1 cellular context compared by ENCODE assay signal in the genomic region with DNA sequence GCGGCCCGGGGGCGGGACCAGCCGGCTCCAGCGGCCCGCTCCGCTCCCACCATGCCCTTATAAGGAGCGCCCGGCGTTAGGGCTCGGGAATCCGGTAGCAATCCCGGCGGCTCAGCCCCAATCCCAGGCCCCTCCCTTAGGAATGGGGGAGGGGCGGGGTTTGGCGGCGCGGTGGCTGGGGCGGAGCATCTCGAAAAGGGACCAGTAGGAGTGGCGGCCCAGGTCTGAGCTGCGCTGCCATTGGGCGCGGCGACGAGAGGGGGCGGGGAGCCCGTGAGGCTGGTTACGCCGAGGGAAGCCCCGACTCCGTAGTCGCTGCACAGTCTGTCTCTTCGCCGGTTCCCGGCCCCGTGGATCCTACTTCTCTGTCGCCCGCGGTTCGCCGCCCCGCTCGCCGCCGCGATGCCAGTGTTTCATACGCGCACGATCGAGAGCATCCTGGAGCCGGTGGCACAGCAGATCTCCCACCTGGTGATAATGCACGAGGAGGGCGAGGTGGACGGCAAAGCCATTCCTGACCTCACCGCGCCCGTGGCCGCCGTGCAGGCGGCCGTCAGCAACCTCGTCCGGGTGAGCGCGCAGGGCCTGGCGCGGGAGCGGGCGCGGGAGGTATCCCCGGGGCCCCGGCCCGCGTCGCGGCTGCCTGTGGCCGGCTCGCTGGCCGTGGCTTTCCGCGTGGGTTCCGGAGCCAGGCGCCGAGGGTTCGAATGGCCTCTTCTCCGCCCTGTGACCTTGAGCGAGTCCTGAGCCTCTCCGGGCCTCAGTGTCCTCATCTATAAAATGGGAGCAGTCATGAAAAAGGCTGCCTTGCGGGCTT.
A peak's percentile ranks its signal among the peaks of the same experiment; 100 is the strongest.
TF ChIP-seq lines count a peak whose summit lies in the region.

VCL (plus strand) TSS at position 311 of the 817 bp plus-strand sequence; CDS start at position 403, 92 bp downstream.

TF ChIP-seq in HepG2, 621 proteins besides CTCF, POLR2A, EP300 and RAD21 (continued from another document and continues in another):
- TF ChIP-seq NKX3-1 (CRISPR knock-in tag; IDR thresholded peaks at IDR 0.05) (0 out of 2 replicates have a peak, but pooled peaks have one; percentile 35), SNAPC2 (CRISPR knock-in tag; IDR thresholded peaks at IDR 0.05) (no peak), DNMT3B (CRISPR knock-in tag; conservative IDR thresholded peaks at IDR 0.05) (no peak), TOPORS (CRISPR knock-in tag; IDR thresholded peaks at IDR 0.05) (peak; percentile 75; the same call in 1 of the 2 replicates), ZNF660 (CRISPR knock-in tag; IDR thresholded peaks at IDR 0.05; ENCODE audit: borderline replicate concordance, low read depth) (no peak), SOX13 (IDR thresholded peaks at IDR 0.05) (no peak), SOX13 (CRISPR knock-in tag; conservative IDR thresholded peaks at IDR 0.05 in 1 of 2, IDR thresholded peaks at IDR 0.05 in 1 of 2) (peak in 1 of 2 experiments; percentile 19; a peak in 1 of 4 replicates), RBFOX2 (IDR thresholded peaks at IDR 0.05; ENCODE audit: low read depth, low read length) (peak; percentile 91), POGZ (CRISPR knock-in tag; IDR thresholded peaks at IDR 0.05) (no peak), ZHX2 (IDR thresholded peaks at IDR 0.05; ENCODE audit: low read depth) (no peak), ZHX2 (CRISPR knock-in tag; IDR thresholded peaks at IDR 0.05; ENCODE audit: borderline replicate concordance) (no peak), ZXDC (CRISPR knock-in tag; IDR thresholded peaks at IDR 0.05) (no peak; the same call in 1 of the 2 replicates), TEAD3 (CRISPR knock-in tag; optimal IDR thresholded peaks at IDR 0.05; ENCODE audit: borderline replicate concordance) (peak; percentile 95), HIC2 (CRISPR knock-in tag; IDR thresholded peaks at IDR 0.05; ENCODE audit: low read depth) (no peak; the same call in 1 of the 2 replicates), AGO1 (IDR thresholded peaks at IDR 0.05; ENCODE audit: low read depth, low read length, poor library complexity, severe bottlenecking) (peak; percentile 20), MTF2 (CRISPR knock-in tag; IDR thresholded peaks at IDR 0.05; ENCODE audit: borderline replicate concordance) (no peak), MBD4 (IDR thresholded peaks at IDR 0.05; ENCODE audit: borderline replicate concordance, low read length) (no peak), ATRX (CRISPR knock-in tag; IDR thresholded peaks at IDR 0.05; ENCODE audit: borderline replicate concordance) (no peak), GLI4 (CRISPR knock-in tag; IDR thresholded peaks at IDR 0.05; ENCODE audit: borderline replicate concordance) (no peak), TFAP4 (IDR thresholded peaks at IDR 0.05; ENCODE audit: borderline replicate concordance, low read depth) (no peak; the same call in 1 of the 2 replicates), CERS6 (CRISPR knock-in tag; IDR thresholded peaks at IDR 0.05) (no peak), ASH2L (IDR thresholded peaks at IDR 0.05; ENCODE audit: insufficient read length, low read depth, low read length) (peak; percentile 83), PRPF4 (IDR thresholded peaks at IDR 0.05; ENCODE audit: low read depth, low read length, poor library complexity, severe bottlenecking) (no peak), NFKB2 (CRISPR knock-in tag; IDR thresholded peaks at IDR 0.05; ENCODE audit: borderline replicate concordance) (peak; percentile 35; the same call in 1 of the 2 replicates), MAZ (IDR thresholded peaks at IDR 0.05; ENCODE audit: borderline replicate concordance, low read depth, low read length) (peak; percentile 99), MAZ (CRISPR knock-in tag; IDR thresholded peaks at IDR 0.05; ENCODE audit: low read depth) (peak; percentile 89), GPN1 (CRISPR knock-in tag; IDR thresholded peaks at IDR 0.05; ENCODE audit: borderline replicate concordance) (no peak), MXI1 (IDR thresholded peaks at IDR 0.05; ENCODE audit: borderline replicate concordance, low read depth, low read length) (peak; percentile 64; the same call in 1 of the 3 replicates), NCOA2 (CRISPR knock-in tag; IDR thresholded peaks at IDR 0.05) (no peak), ELK4 (CRISPR knock-in tag; IDR thresholded peaks at IDR 0.05; ENCODE audit: borderline replicate concordance) (no peak), SRSF1 (optimal IDR thresholded peaks at IDR 0.05; ENCODE audit: low read depth, low read length) (peak; percentile 67), ZNF501 (CRISPR knock-in tag; IDR thresholded peaks at IDR 0.05) (no peak), ARHGAP35 (CRISPR knock-in tag; IDR thresholded peaks at IDR 0.05; ENCODE audit: borderline replicate concordance) (no peak), MIER3 (CRISPR knock-in tag; IDR thresholded peaks at IDR 0.05; ENCODE audit: borderline replicate concordance) (peak; percentile 56; the same call in 1 of the 2 replicates), RAD51 (IDR thresholded peaks at IDR 0.05; ENCODE audit: borderline replicate concordance) (no peak), REXO4 (CRISPR knock-in tag; IDR thresholded peaks at IDR 0.05; ENCODE audit: borderline replicate concordance) (no peak), ZFX (CRISPR knock-in tag; IDR thresholded peaks at IDR 0.05; ENCODE audit: low read depth) (peak; percentile 65)
- TF ChIP-seq, protein P1, sequence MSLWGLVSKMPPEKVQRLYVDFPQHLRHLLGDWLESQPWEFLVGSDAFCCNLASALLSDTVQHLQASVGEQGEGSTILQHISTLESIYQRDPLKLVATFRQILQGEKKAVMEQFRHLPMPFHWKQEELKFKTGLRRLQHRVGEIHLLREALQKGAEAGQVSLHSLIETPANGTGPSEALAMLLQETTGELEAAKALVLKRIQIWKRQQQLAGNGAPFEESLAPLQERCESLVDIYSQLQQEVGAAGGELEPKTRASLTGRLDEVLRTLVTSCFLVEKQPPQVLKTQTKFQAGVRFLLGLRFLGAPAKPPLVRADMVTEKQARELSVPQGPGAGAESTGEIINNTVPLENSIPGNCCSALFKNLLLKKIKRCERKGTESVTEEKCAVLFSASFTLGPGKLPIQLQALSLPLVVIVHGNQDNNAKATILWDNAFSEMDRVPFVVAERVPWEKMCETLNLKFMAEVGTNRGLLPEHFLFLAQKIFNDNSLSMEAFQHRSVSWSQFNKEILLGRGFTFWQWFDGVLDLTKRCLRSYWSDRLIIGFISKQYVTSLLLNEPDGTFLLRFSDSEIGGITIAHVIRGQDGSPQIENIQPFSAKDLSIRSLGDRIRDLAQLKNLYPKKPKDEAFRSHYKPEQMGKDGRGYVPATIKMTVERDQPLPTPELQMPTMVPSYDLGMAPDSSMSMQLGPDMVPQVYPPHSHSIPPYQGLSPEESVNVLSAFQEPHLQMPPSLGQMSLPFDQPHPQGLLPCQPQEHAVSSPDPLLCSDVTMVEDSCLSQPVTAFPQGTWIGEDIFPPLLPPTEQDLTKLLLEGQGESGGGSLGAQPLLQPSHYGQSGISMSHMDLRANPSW (CRISPR knock-in tag; IDR thresholded peaks at IDR 0.05; ENCODE audit: borderline replicate concordance): no peak
- TF ChIP-seq, protein P2, sequence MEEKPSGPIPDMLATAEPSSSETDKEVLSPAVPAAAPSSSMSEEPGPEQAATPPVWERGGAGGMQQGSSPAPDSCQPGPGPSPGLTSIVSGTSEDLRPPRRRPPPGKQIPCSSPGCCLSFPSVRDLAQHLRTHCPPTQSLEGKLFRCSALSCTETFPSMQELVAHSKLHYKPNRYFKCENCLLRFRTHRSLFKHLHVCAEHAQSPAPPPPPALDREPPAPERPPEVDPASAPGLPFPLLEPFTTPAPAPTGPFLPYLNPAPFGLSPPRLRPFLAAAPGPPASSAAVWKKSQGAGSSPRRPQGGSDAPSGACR (CRISPR knock-in tag; IDR thresholded peaks at IDR 0.05): peak; percentile 85
